Comparison of ENCODE assay signal across 8 cellular contexts in genomic region chr6:53410508-53411258, GRCh38.
DNase-seq lines count a peak whose midpoint lies in the region; ATAC-seq and TF ChIP-seq lines count a peak whose summit lies in the region.

No MANE protein-coding gene starts in this region.

- H3K4me1 Mint-ChIP-seq in CD14-positive monocyte: peaks cover 23% of the 10 kb centered on the region

- WGBS in hepatocyte (ENCODE audit: low lambda C conversion rate, missing lambda C conversion rate): 69% methylated on average over 9 of the region's 9 CpGs

- DNase-seq in CD14-positive monocyte (ENCODE audit: low spot score): no peak
- peak; percentile 47 for DNase-seq in RPMI7951 (ENCODE audit: low read depth)
- DNase-seq in activated naive CD4-positive, alpha-beta T cell treated with anti-CD3 and anti-CD28 coated beads, Interleukin-2, amount 50 U/mL, for 72 hours (ENCODE audit: low spot score in 2 of 2): peak in 1 of 2 donors; percentile 45
- peak; percentile 46 for DNase-seq in hepatocyte (ENCODE audit: low spot score)
- peak; percentile 54 for DNase-seq in stimulated activated CD4-positive, alpha-beta T cell treated with anti-CD3 and anti-CD28 coated beads, Interleukin-4, amount 100 ng/mL, for 1 hour
- DNase-seq in glomerular visceral epithelial cell (ENCODE audit: extremely low spot score): no peak

- no peaks in the 10 kb centered on the region for H3K9me2 ChIP-seq in hepatocyte (replicated peaks; ENCODE audit: insufficient read depth)

- no peak overlapping the region for H3K4me2 ChIP-seq in hepatocyte

- no peak overlapping the region for H2AFZ ChIP-seq in hepatocyte

- H3K36me3 ChIP-seq in hepatocyte (replicated peaks; ENCODE audit: insufficient read depth, low read depth): no peaks in the 10 kb centered on the region

- H3K27ac Mint-ChIP-seq in CD14-positive monocyte: no peak overlapping the region
- no peak overlapping the region for H3K27ac Mint-ChIP-seq in activated naive CD4-positive, alpha-beta T cell treated with anti-CD3 and anti-CD28 coated beads, Interleukin-2, amount 50 U/mL, for 72 hours

- no peaks in the 10 kb centered on the region for H3K36me3 Mint-ChIP-seq in CD14-positive monocyte
- H3K36me3 Mint-ChIP-seq in activated naive CD4-positive, alpha-beta T cell treated with anti-CD3 and anti-CD28 coated beads, Interleukin-2, amount 50 U/mL, for 72 hours: no peaks in the 10 kb centered on the region

- no peaks in the 10 kb centered on the region for H4K20me1 ChIP-seq in hepatocyte (ENCODE audit: insufficient read depth, poor library complexity, severe bottlenecking)

- H3K9me3 ChIP-seq in hepatocyte (ENCODE audit: low read depth): no peaks in the 10 kb centered on the region

- TF ChIP-seq CTCF in CD14-positive monocyte (IDR thresholded peaks at IDR 0.05) (peak; percentile 57), hepatocyte (IDR thresholded peaks at IDR 0.05; ENCODE audit: poor library complexity) (peak; percentile 45)

- H3K79me2 ChIP-seq in hepatocyte: no peaks in the 10 kb centered on the region

- no peak overlapping the region for H3K4me3 Mint-ChIP-seq in CD14-positive monocyte

- no peaks in the 10 kb centered on the region for H3K27me3 ChIP-seq in hepatocyte

- intact Hi-C loops in CD14-positive monocyte (cut with micrococcal nuclease): no loop called here

- no peaks in the 10 kb centered on the region for H3K27me3 Mint-ChIP-seq in CD14-positive monocyte (ENCODE audit: low read depth in 3 of 3)

- H3K9me3 Mint-ChIP-seq in CD14-positive monocyte: no peaks in the 10 kb centered on the region
- no peaks in the 10 kb centered on the region for H3K9me3 Mint-ChIP-seq in activated naive CD4-positive, alpha-beta T cell treated with anti-CD3 and anti-CD28 coated beads, Interleukin-2, amount 50 U/mL, for 72 hours

- ATAC-seq in GM18873 (IDR thresholded peaks at IDR 0.05; ENCODE audit: low FRiP score, unreplicated experiment) (peak; percentile 76), HG03103 (IDR thresholded peaks at IDR 0.05; ENCODE audit: low read depth, unreplicated experiment) (peak; percentile 98)
- peak; percentile 80 to 83 for ATAC-seq in activated naive CD4-positive, alpha-beta T cell treated with anti-CD3 and anti-CD28 coated beads, Interleukin-2, amount 50 U/mL, for 72 hours

- no peaks in the 10 kb centered on the region for H3K4me1 ChIP-seq in hepatocyte (ENCODE audit: insufficient read depth)

- H3K4me3 ChIP-seq in hepatocyte: no peak overlapping the region

- H3K27ac ChIP-seq in hepatocyte: no peak overlapping the region

Comparison
In these comparisons a context has a peak if more than half of its experiments do, and no peak if none do; other contexts are left out.
1. DNase-seq: peak in RPMI7951 (single experiment), hepatocyte (single experiment) and stimulated activated CD4-positive, alpha-beta T cell treated with anti-CD3 and anti-CD28 coated beads, Interleukin-4, amount 100 ng/mL, for 1 hour (single experiment); none in CD14-positive monocyte (single experiment) and glomerular visceral epithelial cell (single experiment).
2. Peak in every context shown above with its lines, with median percentiles within 50 percentile points of each other: ATAC-seq.